Comparison of ENCODE assay signal across 21 cellular contexts in the genomic region with DNA sequence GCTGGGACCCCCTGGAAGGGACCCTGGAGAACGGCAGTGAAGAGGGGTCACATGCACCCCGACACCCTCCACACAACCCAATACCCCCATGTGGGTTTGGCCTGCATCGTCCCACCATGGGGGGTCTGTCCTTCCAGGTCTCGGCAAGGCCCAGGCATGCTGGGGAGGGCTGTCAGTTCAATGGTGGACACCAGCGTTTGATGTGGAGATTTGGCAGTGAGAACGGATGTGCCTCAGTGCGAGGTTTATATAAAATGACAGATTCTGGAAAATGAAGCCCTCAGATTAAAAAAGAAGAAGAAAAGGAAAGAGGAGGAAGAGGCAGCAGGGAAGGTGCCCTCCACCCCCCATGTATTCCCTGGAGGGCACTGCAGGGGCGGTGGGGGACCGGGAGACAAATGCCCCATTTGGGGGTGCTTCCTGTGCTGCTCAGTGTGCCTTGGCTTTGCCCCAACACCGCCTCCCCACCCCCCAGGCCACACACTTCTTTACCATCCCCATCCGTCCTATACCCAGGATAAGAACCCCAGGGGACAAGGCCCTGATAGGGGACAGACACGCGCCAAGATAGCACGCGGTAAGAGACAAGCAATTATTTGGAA. TPM values are rescaled to one million over a fixed set of nuclear protein-coding genes. Genes with fewer than 3 reads are reported as not detected.
DNase-seq lines count a peak whose midpoint lies in the region; ATAC-seq and TF ChIP-seq lines count a peak whose summit lies in the region.
"Had no signal": no experiment of that assay in that cellular context is flagged by ENCODE, and none has a peak within 500 bp of the region (broad histone marks: within the 10 kb centered on the region; RNA-seq: fewer than 3 reads in every experiment).

No MANE protein-coding gene starts in this region.

- no peaks in the 10 kb centered on the region for H3K9me3 Mint-ChIP-seq in activated naive CD4-positive, alpha-beta T cell treated with anti-CD3 and anti-CD28 coated beads, Interleukin-2, amount 50 U/mL, for 24 hours
- H3K9me3 Mint-ChIP-seq in brain (peaks cover 0 to 7% (median 0%) of the 10 kb centered on the region in 5 experiments), neural progenitor cell (no peaks in the 10 kb centered on the region)
- no peaks in the 10 kb centered on the region for H3K9me3 Mint-ChIP-seq in natural killer cell treated with Interleukin-12 subunit alpha and Interleukin-12 subunit beta and Interleukin-15 and Interleukin-18, amount 100 ng/mL, for 72 hours
- H3K9me3 Mint-ChIP-seq: CD4-positive, CD25-positive, alpha-beta regulatory T cell; H9; IgD-negative memory B cell had no signal

- no peaks in the 10 kb centered on the region for H3K36me3 Mint-ChIP-seq in activated naive CD4-positive, alpha-beta T cell treated with anti-CD3 and anti-CD28 coated beads, Interleukin-2, amount 50 U/mL, for 24 hours
- H3K36me3 Mint-ChIP-seq in brain (no peaks in the 10 kb centered on the region), neural progenitor cell (no peaks in the 10 kb centered on the region)
- H3K36me3 Mint-ChIP-seq in natural killer cell treated with Interleukin-12 subunit alpha and Interleukin-12 subunit beta and Interleukin-15 and Interleukin-18, amount 100 ng/mL, for 72 hours = no peaks in the 10 kb centered on the region
- H3K36me3 Mint-ChIP-seq: CD4-positive, CD25-positive, alpha-beta regulatory T cell; CD8-positive, alpha-beta memory T cell; IgD-negative memory B cell had no signal

- no peak overlapping the region for H3K9ac ChIP-seq in neural progenitor cell

- H3K4me1 ChIP-seq in neural progenitor cell = peaks cover 5% of the 10 kb centered on the region
- H3K4me1 ChIP-seq: Caco-2 had no signal

- no peak overlapping the region for H3K27ac ChIP-seq in neural progenitor cell
- H3K27ac ChIP-seq: 22Rv1, A549 had no signal

- H4K20me1 ChIP-seq in neural progenitor cell (ENCODE audit: low read depth) = no peaks in the 10 kb centered on the region

- H3K4me3 Mint-ChIP-seq in activated naive CD4-positive, alpha-beta T cell treated with anti-CD3 and anti-CD28 coated beads, Interleukin-2, amount 50 U/mL, for 24 hours = no peak overlapping the region
- H3K4me3 Mint-ChIP-seq in brain (no peak overlapping the region), neural progenitor cell (peak overlapping the region; percentile 42)
- H3K4me3 Mint-ChIP-seq in natural killer cell treated with Interleukin-12 subunit alpha and Interleukin-12 subunit beta and Interleukin-15 and Interleukin-18, amount 100 ng/mL, for 72 hours = no peak overlapping the region
- H3K4me3 Mint-ChIP-seq: CD4-positive, CD25-positive, alpha-beta regulatory T cell; CD8-positive, alpha-beta memory T cell; H9; IgD-negative memory B cell had no signal

- H3K9me3 ChIP-seq in neural progenitor cell (ENCODE audit: low read depth) = no peaks in the 10 kb centered on the region
- H3K9me3 ChIP-seq: A549, Caco-2 had no signal

- H3K27me3 Mint-ChIP-seq in activated naive CD4-positive, alpha-beta T cell treated with anti-CD3 and anti-CD28 coated beads, Interleukin-2, amount 50 U/mL, for 24 hours = peaks cover 8% of the 10 kb centered on the region
- H3K27me3 Mint-ChIP-seq in brain (peaks cover 13% of the 10 kb centered on the region), neural progenitor cell (ENCODE audit: insufficient read depth, low read depth) (peaks cover 15% of the 10 kb centered on the region)
- peaks cover 7% of the 10 kb centered on the region in 2 donors for H3K27me3 Mint-ChIP-seq in natural killer cell treated with Interleukin-12 subunit alpha and Interleukin-12 subunit beta and Interleukin-15 and Interleukin-18, amount 100 ng/mL, for 72 hours
- H3K27me3 Mint-ChIP-seq: CD4-positive, CD25-positive, alpha-beta regulatory T cell had no signal

- no peak for ATAC-seq in natural killer cell treated with Interleukin-12 subunit alpha and Interleukin-12 subunit beta and Interleukin-15 and Interleukin-18, amount 100 ng/mL, for 72 hours
- ATAC-seq: A549, GM12878, HepG2 had no signal

- H2AFZ ChIP-seq in neural progenitor cell (replicated peaks) = no peak overlapping the region

- no peak for DNase-seq in activated naive CD4-positive, alpha-beta T cell (lab: John Stamatoyannopoulos, UW)
- no peak for DNase-seq in neural progenitor cell (ENCODE audit: low spot score)
- DNase-seq in natural killer cell treated with Interleukin-12 subunit alpha and Interleukin-12 subunit beta and Interleukin-15 and Interleukin-18, amount 100 ng/mL, for 72 hours (ENCODE audit: low spot score) = no peak
- no peak for DNase-seq in SKM-1 treated with dmso at 0.1 percent for 144 hours (lab: John Stamatoyannopoulos, UW; ENCODE audit: unreplicated experiment)
- no peak for DNase-seq in activated effector memory CD4-positive, alpha-beta T cell treated with anti-CD3 and anti-CD28 coated beads, Interleukin-2, amount 50 U/mL, for 16 hours
- DNase-seq: Caco-2; CD4-positive, CD25-positive, alpha-beta regulatory T cell; CD8-positive, alpha-beta memory T cell; DMS153; DMS79; GOT3; H9 had no signal

- H3K36me3 ChIP-seq in neural progenitor cell = no peaks in the 10 kb centered on the region

- no peaks in the 10 kb centered on the region for H3K79me2 ChIP-seq in neural progenitor cell (ENCODE audit: low read depth)

- H3K4me3 ChIP-seq in neural progenitor cell = no peak overlapping the region
- H3K4me3 ChIP-seq: A549, GM12878 had no signal

- H3K27ac Mint-ChIP-seq in activated naive CD4-positive, alpha-beta T cell treated with anti-CD3 and anti-CD28 coated beads, Interleukin-2, amount 50 U/mL, for 24 hours = peak overlapping the region; percentile 38
- H3K27ac Mint-ChIP-seq in brain = peak overlapping the region in 4 of 5 experiments; percentile 44 to 83 (median 70)
- no peak overlapping the region for H3K27ac Mint-ChIP-seq in neural progenitor cell
- no peak overlapping the region for H3K27ac Mint-ChIP-seq in natural killer cell treated with Interleukin-12 subunit alpha and Interleukin-12 subunit beta and Interleukin-15 and Interleukin-18, amount 100 ng/mL, for 72 hours
- H3K27ac Mint-ChIP-seq: CD4-positive, CD25-positive, alpha-beta regulatory T cell; CD8-positive, alpha-beta memory T cell; IgD-negative memory B cell had no signal

- no peak overlapping the region for H3K4me2 ChIP-seq in neural progenitor cell
- H3K4me2 ChIP-seq: A549 had no signal

- no peaks in the 10 kb centered on the region for H3K4me1 Mint-ChIP-seq in activated naive CD4-positive, alpha-beta T cell treated with anti-CD3 and anti-CD28 coated beads, Interleukin-2, amount 50 U/mL, for 24 hours
- H3K4me1 Mint-ChIP-seq in brain = peaks cover 50% of the 10 kb centered on the region
- H3K4me1 Mint-ChIP-seq in neural progenitor cell = peaks cover 15% of the 10 kb centered on the region
- peaks cover 0 to 3% of the 10 kb centered on the region in 2 donors for H3K4me1 Mint-ChIP-seq in natural killer cell treated with Interleukin-12 subunit alpha and Interleukin-12 subunit beta and Interleukin-15 and Interleukin-18, amount 100 ng/mL, for 72 hours (ENCODE audit: low read depth in 2 of 2)
- H3K4me1 Mint-ChIP-seq: CD4-positive, CD25-positive, alpha-beta regulatory T cell; CD8-positive, alpha-beta memory T cell; IgD-negative memory B cell had no signal

- no peak for TF ChIP-seq CTCF in brain (conservative IDR thresholded peaks at IDR 0.05)
- no peak for TF ChIP-seq CTCF in neural progenitor cell (IDR thresholded peaks at IDR 0.05)

- H3K27me3 ChIP-seq in neural progenitor cell = no peaks in the 10 kb centered on the region

- no peaks in the 10 kb centered on the region for H3F3A ChIP-seq in neural progenitor cell (ENCODE audit: low read depth)

RNA-seq across cellular contexts. Expression of a gene that starts 21.1 kb away (rescaled TPM):
- 32.9 TPM for polyA plus RNA-seq in brain (ENCODE audit: insufficient read depth, low read depth, low replicate concordance)
- total RNA-seq in neural progenitor cell (ENCODE audit: low replicate concordance) = 0.30 and 1.6 TPM in 2 replicates
- not detected for total RNA-seq in natural killer cell treated with Interleukin-12 subunit alpha and Interleukin-12 subunit beta and Interleukin-15 and Interleukin-18, amount 100 ng/mL, for 72 hours
- total RNA-seq: CD4-positive, CD25-positive, alpha-beta regulatory T cell; CD8-positive, alpha-beta memory T cell; Daoy; GM12878; HepG2 had no signal
- polyA plus RNA-seq: AG04450; CD8-positive, alpha-beta memory T cell; HepG2; IgD-negative memory B cell had no signal

Comparison
In these comparisons a context has a peak if more than half of its experiments do, and no peak if none do; other contexts are left out.
1. H3K27ac Mint-ChIP-seq: peak in activated naive CD4-positive, alpha-beta T cell treated with anti-CD3 and anti-CD28 coated beads, Interleukin-2, amount 50 U/mL, for 24 hours (single experiment) and brain (4 of 5); none in neural progenitor cell (single experiment) and natural killer cell treated with Interleukin-12 subunit alpha and Interleukin-12 subunit beta and Interleukin-15 and Interleukin-18, amount 100 ng/mL, for 72 hours (0 of 2).